1 cellular context compared by ENCODE assay signal in genomic region chr10:72273410-72274212, GRCh38.
TF ChIP-seq lines count a peak whose summit lies in the region.

TSS of gene DDIT4 (plus strand) at chr10:72273924. CDS start at chr10:72274217, 293 bp downstream.

TF ChIP-seq in HepG2, 621 proteins besides CTCF, POLR2A, EP300 and RAD21 (continued from another document and continues in another):
- TF ChIP-seq PHF21A (CRISPR knock-in tag; IDR thresholded peaks at IDR 0.05) (peak; percentile 73), HCFC1 (IDR thresholded peaks at IDR 0.05; ENCODE audit: low read depth, low read length) (no peak), ZNF782 (CRISPR knock-in tag; IDR thresholded peaks at IDR 0.05; ENCODE audit: borderline replicate concordance) (peak; percentile 96), SIN3A (IDR thresholded peaks at IDR 0.05; ENCODE audit: borderline replicate concordance, low read depth, low read length) (peak; percentile 93; the same call in 1 of the 2 replicates), PAXIP1 (CRISPR knock-in tag; conservative IDR thresholded peaks at IDR 0.05) (peak; percentile 49; the same call in 1 of the 2 replicates), HES4 (CRISPR knock-in tag; IDR thresholded peaks at IDR 0.05; ENCODE audit: borderline replicate concordance) (peak; percentile 45; the same call in 1 of the 2 replicates), RBM39 (IDR thresholded peaks at IDR 0.05; ENCODE audit: low read depth, low read length, poor library complexity, severe bottlenecking) (peak; percentile 97), ZNF383 (CRISPR knock-in tag; IDR thresholded peaks at IDR 0.05; ENCODE audit: borderline replicate concordance) (no peak), TSC22D2 (CRISPR knock-in tag; IDR thresholded peaks at IDR 0.05; ENCODE audit: borderline replicate concordance) (peak; percentile 97; the same call in 1 of the 2 replicates), ERF (CRISPR knock-in tag; IDR thresholded peaks at IDR 0.05) (peak; percentile 95), CBX5 (CRISPR knock-in tag; IDR thresholded peaks at IDR 0.05; ENCODE audit: borderline replicate concordance) (peak; percentile 91), ZNF18 (CRISPR knock-in tag; IDR thresholded peaks at IDR 0.05; ENCODE audit: insufficient replicate concordance) (peak; percentile 90), CBX1 (IDR thresholded peaks at IDR 0.05; ENCODE audit: low read depth) (peak; percentile 100), ZFAT (CRISPR knock-in tag; conservative IDR thresholded peaks at IDR 0.05) (no peak; the same call in 1 of the 2 replicates), FOXK1 (CRISPR knock-in tag; IDR thresholded peaks at IDR 0.05; ENCODE audit: borderline replicate concordance, low read depth) (peak; percentile 62; the same call in 1 of the 2 replicates), SRY (CRISPR knock-in tag; IDR thresholded peaks at IDR 0.05) (peak; percentile 98), SOX5 (CRISPR knock-in tag; IDR thresholded peaks at IDR 0.05; ENCODE audit: borderline replicate concordance) (peak; percentile 71), KAT2B (IDR thresholded peaks at IDR 0.05; ENCODE audit: borderline replicate concordance, low read depth, low read length) (no peak), MIER3 (CRISPR knock-in tag; IDR thresholded peaks at IDR 0.05; ENCODE audit: borderline replicate concordance) (peak; percentile 74), RXRB (CRISPR knock-in tag; IDR thresholded peaks at IDR 0.05; ENCODE audit: borderline replicate concordance) (peak; percentile 65; the same call in 1 of the 2 replicates), AKNA (CRISPR knock-in tag; IDR thresholded peaks at IDR 0.05; ENCODE audit: borderline replicate concordance) (peak; percentile 60; the same call in 1 of the 2 replicates), HOMEZ (CRISPR knock-in tag; IDR thresholded peaks at IDR 0.05; ENCODE audit: low read depth) (0 out of 2 replicates have a peak, but pooled peaks have one; percentile 50), TRIM24 (CRISPR knock-in tag; IDR thresholded peaks at IDR 0.05) (no peak), ATAD3A (CRISPR knock-in tag; IDR thresholded peaks at IDR 0.05) (peak; percentile 50; the same call in 1 of the 2 replicates), ZNF318 (CRISPR knock-in tag; IDR thresholded peaks at IDR 0.05) (peak; percentile 91; the same call in 1 of the 2 replicates), ZNF20 (CRISPR knock-in tag; IDR thresholded peaks at IDR 0.05) (no peak), HNRNPLL (IDR thresholded peaks at IDR 0.05; ENCODE audit: low read depth, low read length, poor library complexity, severe bottlenecking) (peak; percentile 79), MTF1 (CRISPR knock-in tag; IDR thresholded peaks at IDR 0.05) (0 out of 2 replicates have a peak, but pooled peaks have one; percentile 78), JDP2 (CRISPR knock-in tag; IDR thresholded peaks at IDR 0.05; ENCODE audit: borderline replicate concordance) (no peak; the same call in 1 of the 2 replicates), PAF1 (CRISPR knock-in tag; IDR thresholded peaks at IDR 0.05) (peak; percentile 49; the same call in 1 of the 2 replicates), RBFOX2 (IDR thresholded peaks at IDR 0.05; ENCODE audit: low read depth, low read length) (peak; percentile 100)
- TF ChIP-seq, protein P1, sequence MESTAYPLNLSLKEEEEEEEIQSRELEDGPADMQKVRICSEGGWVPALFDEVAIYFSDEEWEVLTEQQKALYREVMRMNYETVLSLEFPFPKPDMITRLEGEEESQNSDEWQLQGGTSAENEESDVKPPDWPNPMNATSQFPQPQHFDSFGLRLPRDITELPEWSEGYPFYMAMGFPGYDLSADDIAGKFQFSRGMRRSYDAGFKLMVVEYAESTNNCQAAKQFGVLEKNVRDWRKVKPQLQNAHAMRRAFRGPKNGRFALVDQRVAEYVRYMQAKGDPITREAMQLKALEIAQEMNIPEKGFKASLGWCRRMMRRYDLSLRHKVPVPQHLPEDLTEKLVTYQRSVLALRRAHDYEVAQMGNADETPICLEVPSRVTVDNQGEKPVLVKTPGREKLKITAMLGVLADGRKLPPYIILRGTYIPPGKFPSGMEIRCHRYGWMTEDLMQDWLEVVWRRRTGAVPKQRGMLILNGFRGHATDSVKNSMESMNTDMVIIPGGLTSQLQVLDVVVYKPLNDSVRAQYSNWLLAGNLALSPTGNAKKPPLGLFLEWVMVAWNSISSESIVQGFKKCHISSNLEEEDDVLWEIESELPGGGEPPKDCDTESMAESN (CRISPR knock-in tag; conservative IDR thresholded peaks at IDR 0.05) = peak; percentile 70; the same call in 1 of the 2 replicates
- TF ChIP-seq, protein P2, sequence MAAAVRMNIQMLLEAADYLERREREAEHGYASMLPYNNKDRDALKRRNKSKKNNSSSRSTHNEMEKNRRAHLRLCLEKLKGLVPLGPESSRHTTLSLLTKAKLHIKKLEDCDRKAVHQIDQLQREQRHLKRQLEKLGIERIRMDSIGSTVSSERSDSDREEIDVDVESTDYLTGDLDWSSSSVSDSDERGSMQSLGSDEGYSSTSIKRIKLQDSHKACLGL (CRISPR knock-in tag; IDR thresholded peaks at IDR 0.05) = 0 out of 2 replicates have a peak, but pooled peaks have one; percentile 35
